9 cellular contexts compared by ENCODE assay signal in genomic region chr16:57349212-57350031, GRCh38. TPM values are rescaled to one million over a fixed set of nuclear protein-coding genes. Genes with fewer than 3 reads are reported as not detected.
A peak's percentile ranks its signal among the peaks of the same experiment; 100 is the strongest.
DNase-seq lines count a peak whose midpoint lies in the region; ATAC-seq lines count a peak whose summit lies in the region.
"Had no signal": no experiment of that assay in that cellular context is flagged by ENCODE, and none has a peak within 500 bp of the region (broad histone marks: within the 10 kb centered on the region; RNA-seq: fewer than 3 reads in every experiment).

No MANE protein-coding gene starts in this region.

- H3K4me3 Mint-ChIP-seq in activated CD4-positive, alpha-beta T cell treated with anti-CD3 and anti-CD28 coated beads, Interleukin-2, amount 10 ng/mL, durations not matched to agents 24 days and 14 days = no peak overlapping the region

- peak; percentile 11 to 21 for DNase-seq in activated CD4-positive, alpha-beta T cell treated with anti-CD3 and anti-CD28 coated beads, Interleukin-2, amount 50 U/mL, for 48 hours
- no peak for DNase-seq in activated CD4-positive, alpha-beta T cell treated with anti-CD3 and anti-CD28 coated beads, Interleukin-2, amount 10 ng/mL, durations not matched to agents 24 days and 14 days
- DNase-seq in Kasumi-1 (lab: John Stamatoyannopoulos, UW) = peak; percentile 63 to 86
- DNase-seq in sciatic nerve (ENCODE audit: low spot score) = no peak
- no peak for DNase-seq in Ammon's horn (ENCODE audit: low spot score)
- DNase-seq in cerebellum (ENCODE audit: low spot score) = no peak
- DNase-seq in ACHN = no peak
- DNase-seq: activated naive CD4-positive, alpha-beta T cell treated with Interleukin-2 at 50 U/mL for 16 hours had no signal

- peaks cover 4% of the 10 kb centered on the region for H3K4me1 Mint-ChIP-seq in activated CD4-positive, alpha-beta T cell treated with anti-CD3 and anti-CD28 coated beads, Interleukin-2, amount 10 ng/mL, durations not matched to agents 24 days and 14 days

- no peak overlapping the region for H3K27ac Mint-ChIP-seq in activated CD4-positive, alpha-beta T cell treated with anti-CD3 and anti-CD28 coated beads, Interleukin-2, amount 10 ng/mL, durations not matched to agents 24 days and 14 days

- intact Hi-C loops in activated CD4-positive, alpha-beta T cell treated with anti-CD3 and anti-CD28 coated beads, Interleukin-2, amount 10 ng/mL, durations not matched to agents 24 days and 14 days (cut with micrococcal nuclease) = no loop called here
- intact Hi-C loops in sciatic nerve (cut with DNase I) = no loop called here

- peaks cover 49% of the 10 kb centered on the region for H3K27me3 Mint-ChIP-seq in activated CD4-positive, alpha-beta T cell treated with anti-CD3 and anti-CD28 coated beads, Interleukin-2, amount 10 ng/mL, durations not matched to agents 24 days and 14 days

- no peaks in the 10 kb centered on the region for H3K36me3 Mint-ChIP-seq in activated CD4-positive, alpha-beta T cell treated with anti-CD3 and anti-CD28 coated beads, Interleukin-2, amount 10 ng/mL, durations not matched to agents 24 days and 14 days (ENCODE audit: low read depth)

- peaks cover 7% of the 10 kb centered on the region for H3K9me3 Mint-ChIP-seq in activated CD4-positive, alpha-beta T cell treated with anti-CD3 and anti-CD28 coated beads, Interleukin-2, amount 10 ng/mL, durations not matched to agents 24 days and 14 days

- in situ Hi-C loops in ACHN (cut with HindIII; ENCODE audit: low pct_ligation_motif_present, low pct_unique_long_range_greater_than_20kb, low sequenced_read_pairs) = no loop called here

- ATAC-seq in GM21825 (IDR thresholded peaks at IDR 0.05; ENCODE audit: unreplicated experiment) = peak; percentile 77
- ATAC-seq in sciatic nerve = peak; percentile 41

RNA-seq across cellular contexts. Expression of gene CCL22, which starts 9.2 kb away (rescaled TPM):
- total RNA-seq in activated CD4-positive, alpha-beta T cell treated with anti-CD3 and anti-CD28 coated beads, Interleukin-2, amount 10 ng/mL, durations not matched to agents 24 days and 14 days = 14.1 and 14.6 TPM in 2 replicates
- total RNA-seq in sciatic nerve = 0.13 TPM
- total RNA-seq in cerebellum = not detected

RNA-seq across cellular contexts. Expression of gene CX3CL1, which starts 22.9 kb away (rescaled TPM):
- total RNA-seq in activated CD4-positive, alpha-beta T cell treated with anti-CD3 and anti-CD28 coated beads, Interleukin-2, amount 10 ng/mL, durations not matched to agents 24 days and 14 days = not detected in 2 replicates
- total RNA-seq in sciatic nerve (21.3 TPM), cerebellum (4.4 TPM)

RNA-seq across cellular contexts. Expression of gene CCL17, which starts 55.1 kb away (rescaled TPM):
- 0.66 TPM in 1 of 2 replicates, not detected in the other for total RNA-seq in activated CD4-positive, alpha-beta T cell treated with anti-CD3 and anti-CD28 coated beads, Interleukin-2, amount 10 ng/mL, durations not matched to agents 24 days and 14 days
- total RNA-seq in sciatic nerve = not detected
- total RNA-seq in cerebellum = not detected

Comparison
In these comparisons a context has a peak if more than half of its experiments do, and no peak if none do; other contexts are left out.
1. DNase-seq: peak in activated CD4-positive, alpha-beta T cell treated with anti-CD3 and anti-CD28 coated beads, Interleukin-2, amount 50 U/mL, for 48 hours (2 of 2) and Kasumi-1 (2 of 2); none in activated CD4-positive, alpha-beta T cell treated with anti-CD3 and anti-CD28 coated beads, Interleukin-2, amount 10 ng/mL, durations not matched to agents 24 days and 14 days (single experiment), sciatic nerve (single experiment), Ammon's horn (single experiment), cerebellum (single experiment) and ACHN (single experiment).
2. RNA of gene CCL22, which starts 9.2 kb away (total RNA-seq): 14.1 to 14.6 TPM in activated CD4-positive, alpha-beta T cell treated with anti-CD3 and anti-CD28 coated beads, Interleukin-2, amount 10 ng/mL, durations not matched to agents 24 days and 14 days; 0.13 TPM in sciatic nerve (single experiment) and not detected in cerebellum (single experiment); every median in the first group is over 10 times any median in the second.